8 cellular contexts compared by ENCODE assay signal in genomic region chr18:62716679-62717058, GRCh38. TPM values are rescaled to one million over a fixed set of nuclear protein-coding genes. Genes with fewer than 3 reads are reported as not detected.
DNase-seq lines count a peak whose midpoint lies in the region; ATAC-seq, FAIRE-seq and TF ChIP-seq lines count a peak whose summit lies in the region.

No MANE protein-coding gene starts in this region.

- H3K23me2 ChIP-seq in H1 (ENCODE audit: low read depth, low read length): peaks cover 7% of the 10 kb centered on the region

- POLR2A ChIA-PET in activated CD4-positive, alpha-beta T cell treated with anti-CD3 and anti-CD28 coated beads, Interleukin-2, amount 10 ng/mL, durations not matched to agents 7 days and 5 days (lab: Charles Lee): no interaction called here
- POLR2A ChIA-PET in H1 (lab: Charles Lee; ENCODE audit: partially characterized antibody): interaction anchor here (0.8 to 2.6 kb wide), 13 partner anchors 11 to 190 kb away, joined by 3 to 15 read pairs (median 4); no protein-coding TSS in a partner anchor

- H2AK5ac ChIP-seq in H1 (ENCODE audit: low read depth, low read length) (no peak overlapping the region), mesenchymal stem cell (ENCODE audit: low read length, severe bottlenecking) (no peak overlapping the region)

- peaks cover 27% of the 10 kb centered on the region for H3K4me1 Mint-ChIP-seq in activated CD4-positive, alpha-beta T cell treated with anti-CD3 and anti-CD28 coated beads, Interleukin-2, amount 10 ng/mL, durations not matched to agents 7 days and 5 days

- H2BK5ac ChIP-seq in H1 (ENCODE audit: low read depth, low read length): no peak overlapping the region
- H2BK5ac ChIP-seq in mesenchymal stem cell (ENCODE audit: low read depth, low read length, poor library complexity, severe bottlenecking): no peak overlapping the region

- H3K27ac Mint-ChIP-seq in activated CD4-positive, alpha-beta T cell treated with anti-CD3 and anti-CD28 coated beads, Interleukin-2, amount 10 ng/mL, durations not matched to agents 7 days and 5 days: no peak overlapping the region

- peak; percentile 39 to 53 for TF ChIP-seq RAD21 in H1 (IDR thresholded peaks at IDR 0.05 in 1 of 2, conservative IDR thresholded peaks at IDR 0.05 in 1 of 2; ENCODE audit: low read depth in 2 of 2, low read length in 2 of 2)

- 2% methylated on average over 33 of the region's 47 CpGs; no CpG with 5 or more reads in 1 of the 2 experiments for WGBS in H1 (ENCODE audit: extremely low coverage in 1 of 2, insufficient coverage in 1 of 2, insufficient read length in 1 of 2, insufficient replicate concordance in 2 of 2, low coverage in 1 of 2, low lambda C conversion rate in 2 of 2, missing lambda C conversion rate in 1 of 2), 2 experiments
- WGBS in mesenchymal stem cell: 0% methylated on average over 32 of the region's 47 CpGs

- H2AFZ ChIP-seq in H1 (ENCODE audit: low read length) (no peak overlapping the region), mesenchymal stem cell (ENCODE audit: low read depth, low read length) (no peak overlapping the region)

- H2BK120ac ChIP-seq in H1 (replicated peaks; ENCODE audit: low read depth, low read length) (no peak overlapping the region), mesenchymal stem cell (ENCODE audit: low read depth, low read length) (no peak overlapping the region)

- H2BK12ac ChIP-seq in H1 (ENCODE audit: low read depth, low read length): no peak overlapping the region
- H2BK12ac ChIP-seq in mesenchymal stem cell (ENCODE audit: low read length in 2 of 2): peak overlapping the region in 1 of 2 experiments; percentile 84

- H3K23ac ChIP-seq in H1 (ENCODE audit: insufficient read length) (no peak overlapping the region), mesenchymal stem cell (ENCODE audit: low read length in 2 of 2) (peak overlapping the region in 1 of 2 experiments; percentile 96)

- no peak overlapping the region for H2BK20ac ChIP-seq in H1 (ENCODE audit: low read length)

- H4K91ac ChIP-seq in H1 (replicated peaks; ENCODE audit: insufficient read length, low read length) (no peak overlapping the region), mesenchymal stem cell (ENCODE audit: low read length) (no peak overlapping the region)

- in situ Hi-C loops in KBM-7 (cut with MboI; ENCODE audit: low pct_unique_long_range_greater_than_20kb, low sequenced_read_pairs): no loop called here

- no peaks in the 10 kb centered on the region for H3K27me3 ChIP-seq in H1 (replicated peaks in 1 of 4; ENCODE audit: control insufficient read depth in 3 of 4, extremely low read depth in 1 of 4, insufficient read depth in 3 of 4, low read length in 3 of 4)
- no peaks in the 10 kb centered on the region for H3K27me3 ChIP-seq in mesenchymal stem cell (ENCODE audit: control insufficient read depth in 1 of 2, insufficient read depth in 1 of 2, low read length in 2 of 2)

- H3K4ac ChIP-seq in H1 (replicated peaks; ENCODE audit: insufficient read length, low read depth, low read length): no peak overlapping the region
- peak overlapping the region in 1 of 2 experiments; percentile 47 for H3K4ac ChIP-seq in mesenchymal stem cell (ENCODE audit: low read depth in 1 of 2, low read length in 2 of 2)

- FAIRE-seq in GM12892 (lab: Jason Lieb, UNC): no peak
- FAIRE-seq in H1 (lab: Jason Lieb, UNC): no peak

- H3K4me3 ChIP-seq in H1 (ENCODE audit: extremely low read depth in 1 of 4, insufficient read depth in 2 of 4, low read depth in 3 of 4, low read length in 4 of 4): peak overlapping the region; percentile 56 to 81 (median 66)
- peak overlapping the region; percentile 83 to 95 for H3K4me3 ChIP-seq in mesenchymal stem cell (ENCODE audit: insufficient read depth in 1 of 2, low read depth in 1 of 2, low read length in 2 of 2)

- no peak for ATAC-seq in HG02610 (IDR thresholded peaks at IDR 0.05; ENCODE audit: unreplicated experiment)

- H3K56ac ChIP-seq in H1 (replicated peaks; ENCODE audit: insufficient read length, low read depth, low read length): no peak overlapping the region

- H3K79me1 ChIP-seq in H1 (ENCODE audit: low read depth, low read length) (no peaks in the 10 kb centered on the region), mesenchymal stem cell (replicated peaks; ENCODE audit: low read length, poor library complexity, severe bottlenecking) (peaks cover 5% of the 10 kb centered on the region)

- H3K18ac ChIP-seq in H1 (ENCODE audit: extremely low read depth, low read length) (0 out of 2 replicates have a peak overlapping the region, but pooled peaks have one; percentile 19), mesenchymal stem cell (ENCODE audit: low read depth in 1 of 2, low read length in 2 of 2) (peak overlapping the region; percentile 56 to 73)

- no peak for TF ChIP-seq EP300 in H1 (IDR thresholded peaks at IDR 0.05; ENCODE audit: borderline replicate concordance in 1 of 2, low read depth in 2 of 2, low read length in 2 of 2)

- no peaks in the 10 kb centered on the region for H3K9me3 Mint-ChIP-seq in activated CD4-positive, alpha-beta T cell treated with anti-CD3 and anti-CD28 coated beads, Interleukin-2, amount 10 ng/mL, durations not matched to agents 7 days and 5 days

- H4K20me1 ChIP-seq in H1 (replicated peaks in 1 of 2; ENCODE audit: control insufficient read depth in 1 of 2, insufficient read depth in 2 of 2, low read length in 2 of 2): peaks cover 8 to 18% of the 10 kb centered on the region in 2 experiments

- DNase-seq in 8988T (peak; percentile 7), GM12892 (ENCODE audit: insufficient read length) (peak; percentile 54), KBM-7 (peak; percentile 51), H1 (ENCODE audit: low read depth in 1 of 2, low spot score in 2 of 2) (peak in 1 of 2 experiments; percentile 73), mesenchymal stem cell (peak; percentile 66), substantia nigra (lab: John Stamatoyannopoulos, UW) (peak in 32 of 49 donors; percentile 7 to 70 (median 38))
- DNase-seq in activated CD4-positive, alpha-beta T cell treated with anti-CD3 and anti-CD28 coated beads, Interleukin-2, amount 10 ng/mL, durations not matched to agents 7 days and 5 days: peak; percentile 20

- H3K4me1 ChIP-seq in H1 (replicated peaks in 1 of 4; ENCODE audit: control insufficient read depth in 3 of 4, insufficient read depth in 4 of 4, low read length in 3 of 4) (peaks cover 0 to 20% (median 8%) of the 10 kb centered on the region in 4 experiments; a peak in 5 of 7 replicates), mesenchymal stem cell (ENCODE audit: control insufficient read depth, insufficient read depth, low read depth, low read length) (peaks cover 13% of the 10 kb centered on the region)

- H3K4me3 Mint-ChIP-seq in activated CD4-positive, alpha-beta T cell treated with anti-CD3 and anti-CD28 coated beads, Interleukin-2, amount 10 ng/mL, durations not matched to agents 7 days and 5 days: peak overlapping the region; percentile 64

- CTCF ChIA-PET in activated CD4-positive, alpha-beta T cell treated with anti-CD3 and anti-CD28 coated beads, Interleukin-2, amount 10 ng/mL, durations not matched to agents 7 days and 5 days (lab: Charles Lee): interaction anchor here (0.9 to 2.8 kb wide), 6 partner anchors 16 to 343 kb away, joined by 3 to 21 read pairs (median 3); no protein-coding TSS in a partner anchor
- CTCF ChIA-PET in H1 (lab: Charles Lee; ENCODE audit: partially characterized antibody): interaction anchor here (1.2 to 2.4 kb wide), 6 partner anchors 34 to 228 kb away, joined by 3 to 10 read pairs (median 6); no protein-coding TSS in a partner anchor

- H3K36me3 ChIP-seq in H1 (ENCODE audit: control insufficient read depth in 2 of 4, insufficient read depth in 4 of 4, low read length in 3 of 4) (no peaks in the 10 kb centered on the region), mesenchymal stem cell (ENCODE audit: control insufficient read depth in 1 of 2, insufficient read depth in 2 of 2, low read depth in 1 of 2, low read length in 2 of 2) (no peaks in the 10 kb centered on the region)

- H4K8ac ChIP-seq in H1 (ENCODE audit: extremely low read depth, insufficient read depth, low read length) (peak overlapping the region; percentile 74; the same call in 1 of the 2 replicates), mesenchymal stem cell (ENCODE audit: low read length) (peak overlapping the region; percentile 80)

- TF ChIP-seq CTCF in H1 (IDR thresholded peaks at IDR 0.05; ENCODE audit: control extremely low read depth in 1 of 3, insufficient read depth in 1 of 3, low read depth in 1 of 3, low read length in 3 of 3): peak in 1 of 3 experiments; percentile 13; a peak in 2 of 4 replicates

- no peak overlapping the region for H4K5ac ChIP-seq in H1 (ENCODE audit: insufficient read length, low read depth, low read length)

- no peaks in the 10 kb centered on the region for H3K9me3 ChIP-seq in H1 (ENCODE audit: insufficient read depth in 2 of 2, low read depth in 1 of 2, low read length in 1 of 2)
- H3K9me3 ChIP-seq in mesenchymal stem cell (ENCODE audit: control insufficient read depth, low read length): no peaks in the 10 kb centered on the region

- H3K79me2 ChIP-seq in H1 (ENCODE audit: control insufficient read depth in 1 of 2, insufficient read depth in 2 of 2, low read length in 2 of 2): peaks cover 24 to 58% of the 10 kb centered on the region in 2 experiments

- no peaks in the 10 kb centered on the region for H3K36me3 Mint-ChIP-seq in activated CD4-positive, alpha-beta T cell treated with anti-CD3 and anti-CD28 coated beads, Interleukin-2, amount 10 ng/mL, durations not matched to agents 7 days and 5 days (ENCODE audit: low read depth)

- H3K27me3 Mint-ChIP-seq in activated CD4-positive, alpha-beta T cell treated with anti-CD3 and anti-CD28 coated beads, Interleukin-2, amount 10 ng/mL, durations not matched to agents 7 days and 5 days: peaks cover 25% of the 10 kb centered on the region

- H3K27ac ChIP-seq in H1 (ENCODE audit: low read depth, low read length) (no peak overlapping the region), mesenchymal stem cell (ENCODE audit: low read length, poor library complexity, severe bottlenecking) (no peak overlapping the region), substantia nigra (ENCODE audit: low read depth, low read length, poor library complexity, severe bottlenecking) (peak overlapping the region; percentile 93)

- TF ChIP-seq POLR2A in GM12892 (IDR thresholded peaks at IDR 0.05; ENCODE audit: low read depth, low read length): no peak
- TF ChIP-seq POLR2A in H1 (IDR thresholded peaks at IDR 0.05; ENCODE audit: control extremely low read depth in 1 of 2, low read depth in 2 of 2, low read length in 2 of 2): no peak

- H3K14ac ChIP-seq in H1 (ENCODE audit: insufficient read length): no peak overlapping the region
- peak overlapping the region in 1 of 2 experiments; percentile 95 for H3K14ac ChIP-seq in mesenchymal stem cell (ENCODE audit: low read length in 2 of 2)

- H3K4me2 ChIP-seq in H1 (ENCODE audit: insufficient read depth in 1 of 2, low read depth in 2 of 2, low read length in 2 of 2) (peak overlapping the region; percentile 77 to 88), mesenchymal stem cell (ENCODE audit: low read length, poor library complexity, severe bottlenecking) (peak overlapping the region; percentile 94)

- H2BK15ac ChIP-seq in H1 (ENCODE audit: low read length) (no peak overlapping the region), mesenchymal stem cell (ENCODE audit: low read depth, poor library complexity, severe bottlenecking) (peak overlapping the region; percentile 84)

- H3K9ac ChIP-seq in H1 (replicated peaks in 1 of 4; ENCODE audit: extremely low read depth in 1 of 4, low read depth in 3 of 4, low read length in 3 of 4) (peak overlapping the region in 3 of 4 experiments; percentile 70 to 96 (median 80); a peak in 6 of 7 replicates), mesenchymal stem cell (ENCODE audit: low read length) (peak overlapping the region; percentile 45)

RNA-seq across cellular contexts. Expression of gene PHLPP1, which starts 1.3 kb away (rescaled TPM):
- 3.1 TPM for polyA plus RNA-seq in GM12892 (2012; ENCODE audit: missing spikeins)
- total RNA-seq in activated CD4-positive, alpha-beta T cell treated with anti-CD3 and anti-CD28 coated beads, Interleukin-2, amount 10 ng/mL, durations not matched to agents 7 days and 5 days: 1 to 10 TPM; 2.7 to 3.8 TPM
- total RNA-seq in H1 (2021; fragmentation: NEBNext Ultra II Directional; extraction: Animal tissue kit (Norgen Biotek cat#: 25700)): 66.3 and 67.4 TPM in 2 replicates
- polyA plus RNA-seq in H1 (2011; rRNA removed): 26.6 and 28.0 TPM in 2 replicates
- 23.4 TPM for polyA plus RNA-seq in H1 (2011; cell fraction: cytosol; rRNA removed)
- polyA plus RNA-seq in H1 (2011; cell fraction: nucleus; rRNA removed): 34.7 TPM
- polyA plus RNA-seq in H1 (2012, experiment 1 of 2): 25.6 to 34.5 TPM (median 29.9 TPM) in 4 replicates
- 10.4 TPM for polyA plus RNA-seq in H1 (2012, experiment 2 of 2)
- polyA plus RNA-seq in H1 (2013, experiment 1 of 2): 24.5 TPM
- 25.0 TPM for polyA plus RNA-seq in H1 (2013, experiment 2 of 2)
- 52.5 and 99.6 TPM in 2 replicates for polyA minus RNA-seq in H1 (2011; rRNA and poly(A)+ RNA removed)
- 46.8 TPM for polyA minus RNA-seq in H1 (2011; cell fraction: cytosol; rRNA and poly(A)+ RNA removed)
- polyA minus RNA-seq in H1 (2011; cell fraction: nucleus; rRNA and poly(A)+ RNA removed): 82.8 TPM
- 4.1 TPM for polyA plus RNA-seq in mesenchymal stem cell (2013, experiment 1 of 2)
- polyA plus RNA-seq in mesenchymal stem cell (2013, experiment 2 of 2): 4.8 TPM

Comparison
In these comparisons a context has a peak if more than half of its experiments do, and no peak if none do; other contexts are left out.
1. RNA of gene PHLPP1, which starts 1.3 kb away (total RNA-seq): 66.3 to 67.4 TPM in H1; 2.7 to 3.8 TPM in activated CD4-positive, alpha-beta T cell treated with anti-CD3 and anti-CD28 coated beads, Interleukin-2, amount 10 ng/mL, durations not matched to agents 7 days and 5 days; every median in the first group is over 10 times any median in the second.